ENCODE assay signal across 8 cellular contexts in the genomic region with DNA sequence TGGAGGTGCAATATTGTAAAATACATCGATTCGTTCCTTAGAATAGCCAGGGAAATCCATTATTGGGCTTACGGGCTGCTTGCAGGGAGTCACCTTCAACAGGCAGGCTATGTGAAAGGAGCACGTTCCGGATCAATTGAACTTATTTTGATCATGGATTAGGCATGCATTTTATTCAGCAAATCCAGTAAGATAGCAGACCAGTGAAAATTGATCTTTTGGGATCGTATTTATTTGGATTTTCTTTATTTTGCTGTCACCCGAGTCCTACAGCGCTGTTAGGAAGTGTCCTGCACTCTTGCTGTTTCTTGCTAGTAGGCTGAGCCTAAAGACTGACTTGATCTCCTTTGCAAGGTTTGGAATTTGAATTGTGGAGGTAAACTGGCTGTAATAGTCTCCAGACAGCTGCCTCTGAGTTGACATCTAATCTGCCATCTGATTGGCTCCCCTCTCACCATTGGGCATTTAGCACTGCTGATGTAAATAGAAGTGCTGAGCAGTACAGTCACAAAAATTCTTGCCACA. TPM values are rescaled to one million over a fixed set of nuclear protein-coding genes. Genes with fewer than 3 reads are reported as not detected.
A peak's percentile ranks its signal among the peaks of the same experiment; 100 is the strongest.
DNase-seq lines count a peak whose midpoint lies in the region; ATAC-seq and TF ChIP-seq lines count a peak whose summit lies in the region.

No MANE protein-coding gene starts in this region.

- peak overlapping the region; percentile 91 for H3K27ac Mint-ChIP-seq in CD4-positive, alpha-beta T cell

- H3K36me3 ChIP-seq in WERI-Rb-1 = peaks cover 12% of the 10 kb centered on the region

- H3K27me3 Mint-ChIP-seq in CD4-positive, alpha-beta T cell = no peaks in the 10 kb centered on the region

- peaks cover 62% of the 10 kb centered on the region for H3K4me1 Mint-ChIP-seq in CD4-positive, alpha-beta T cell (ENCODE audit: low read depth)

- no peaks in the 10 kb centered on the region for H3K9me3 ChIP-seq in CD4-positive, alpha-beta T cell (ENCODE audit: control insufficient read depth, low read length)
- no peaks in the 10 kb centered on the region for H3K9me3 ChIP-seq in WERI-Rb-1 (ENCODE audit: severe bottlenecking)

- CTCF ChIA-PET in CD4-positive, alpha-beta T cell (lab: Charles Lee) = interaction anchor here (1.0 to 1.2 kb wide), 4 partner anchors 11 to 455 kb away, joined by 3 to 5 read pairs (median 4); no protein-coding TSS in a partner anchor

- H3K27ac ChIP-seq in CD4-positive, alpha-beta T cell (ENCODE audit: low read depth, low read length) = peak overlapping the region; percentile 62
- H3K27ac ChIP-seq in WERI-Rb-1 = peak overlapping the region; percentile 99

- no peaks in the 10 kb centered on the region for H3K9me3 Mint-ChIP-seq in CD4-positive, alpha-beta T cell

- no peaks in the 10 kb centered on the region for H3K27me3 ChIP-seq in CD4-positive, alpha-beta T cell (ENCODE audit: control insufficient read depth, insufficient read depth, low read length)
- no peaks in the 10 kb centered on the region for H3K27me3 ChIP-seq in WERI-Rb-1 (ENCODE audit: insufficient read depth, low read depth, severe bottlenecking)

- peak overlapping the region; percentile 60 for H3K4me3 ChIP-seq in WERI-Rb-1 (ENCODE audit: low read depth, low read length)

- no peak for TF ChIP-seq CTCF in CD4-positive, alpha-beta T cell (IDR thresholded peaks at IDR 0.05)
- TF ChIP-seq CTCF in WERI-Rb-1 (IDR thresholded peaks at IDR 0.05; ENCODE audit: low read depth, low read length) = no peak

- POLR2A ChIA-PET in CD4-positive, alpha-beta T cell (lab: Charles Lee) = interaction anchor here (0.6 to 6.6 kb wide), 12 partner anchors 10 to 385 kb away, joined by 3 to 141 read pairs (median 6); no protein-coding TSS in a partner anchor

- intact Hi-C loops in CD4-positive, alpha-beta T cell (cut with DNase I, micrococcal nuclease) = loop anchor here in 1 of 2 experiments (1.0 to 5.0 kb wide), 5 partner anchors 11 to 241 kb away; no protein-coding TSS in a partner anchor
- intact Hi-C loops in left colon (cut with DNase I, micrococcal nuclease) = loop anchor here in 1 of 2 donors (10.0 kb wide), 1 partner anchor 245 kb away; no protein-coding TSS in a partner anchor

- peak overlapping the region; percentile 92 for H3K4me3 Mint-ChIP-seq in CD4-positive, alpha-beta T cell

- peak; percentile 63 for ATAC-seq in CD4-positive, alpha-beta T cell (ENCODE audit: poor library complexity)
- ATAC-seq in HG03378 (IDR thresholded peaks at IDR 0.05; ENCODE audit: unreplicated experiment) = peak; percentile 75
- ATAC-seq in left colon = peak; percentile 64

- peaks cover 29% of the 10 kb centered on the region for H3K36me3 Mint-ChIP-seq in CD4-positive, alpha-beta T cell (ENCODE audit: low read depth)

- peak in 9 of 10 experiments; percentile 21 to 59 (median 37) for DNase-seq in CD4-positive, alpha-beta T cell
- peak; percentile 35 for DNase-seq in GM19238 (ENCODE audit: insufficient read length, low spot score)
- DNase-seq in NCI-H226 = peak; percentile 94
- DNase-seq in WERI-Rb-1 = peak; percentile 62
- peak; percentile 92 for DNase-seq in dermis blood vessel endothelial cell
- peak in 1 of 2 donors; percentile 67 for DNase-seq in left colon
- peak; percentile 15 to 31 (median 20) for DNase-seq in stimulated activated CD4-positive, alpha-beta T cell treated with anti-CD3 and anti-CD28 coated beads, TNF-alpha, amount 100 ng/mL, for 24 hours (ENCODE audit: low read depth in 3 of 3)

RNA-seq across cellular contexts. Expression of gene ARID1B, which starts 3.0 kb away (rescaled TPM):
- 100 to 1,000 TPM; 120 to 125 TPM for total RNA-seq in CD4-positive, alpha-beta T cell
- total RNA-seq in dermis blood vessel endothelial cell = 37.8 and 45.9 TPM in 2 replicates
- 10 to 100 TPM; 69.0 to 85.4 TPM for total RNA-seq in left colon
